In the genomic region with DNA sequence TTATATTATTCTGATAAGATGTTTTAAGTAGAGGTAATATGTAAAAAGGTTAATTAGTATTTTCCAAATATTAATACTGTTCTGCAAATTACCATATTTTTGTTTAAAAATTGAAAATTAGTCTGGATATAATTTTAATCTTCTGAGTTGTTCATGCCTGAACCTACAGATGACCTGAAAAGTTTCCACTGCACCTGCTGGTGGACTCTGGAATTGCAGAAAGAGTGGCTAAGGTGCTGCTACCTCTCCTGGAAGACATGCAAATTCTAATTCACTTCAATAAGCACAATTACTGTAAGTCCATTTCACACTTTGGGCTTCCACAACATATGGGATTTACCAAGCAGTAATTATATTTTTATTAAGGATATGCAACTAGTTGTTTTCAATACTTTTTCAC, we compare ENCODE assay signal across 8 cellular contexts.
DNase-seq lines count a peak whose midpoint lies in the region; ATAC-seq and TF ChIP-seq lines count a peak whose summit lies in the region.

No MANE protein-coding gene starts in this region.

- H3K4me3 ChIP-seq in CD8-positive, alpha-beta T cell (ENCODE audit: low read depth, low read length): no peak overlapping the region

- H3K9me3 Mint-ChIP-seq in CD8-positive, alpha-beta T cell: no peaks in the 10 kb centered on the region
- H3K9me3 Mint-ChIP-seq in activated T-cell treated with anti-CD3 and anti-CD28 coated beads, Interleukin-2, amount 50 U/mL, for 24 hours: no peaks in the 10 kb centered on the region

- ATAC-seq in CD8-positive, alpha-beta T cell: peak; percentile 64
- ATAC-seq in GM19324 (IDR thresholded peaks at IDR 0.05; ENCODE audit: low FRiP score, unreplicated experiment) (peak; percentile 63), HG02840 (IDR thresholded peaks at IDR 0.05; ENCODE audit: low FRiP score, unreplicated experiment) (no peak)

- no peak overlapping the region for H3K27ac ChIP-seq in CD8-positive, alpha-beta T cell (ENCODE audit: low read depth, low read length)

- peak; percentile 90 for TF ChIP-seq CTCF in CD8-positive, alpha-beta T cell (IDR thresholded peaks at IDR 0.05)

- CTCF ChIA-PET in CD8-positive, alpha-beta T cell (lab: Charles Lee): interaction anchor here (1.0 to 1.2 kb wide), 2 partner anchors 11 to 97 kb away, joined by 3 to 4 read pairs; no protein-coding TSS in a partner anchor

- no peak overlapping the region for H3K4me3 Mint-ChIP-seq in CD8-positive, alpha-beta T cell
- H3K4me3 Mint-ChIP-seq in activated T-cell treated with anti-CD3 and anti-CD28 coated beads, Interleukin-2, amount 50 U/mL, for 24 hours: no peak overlapping the region

- no peaks in the 10 kb centered on the region for H3K4me1 ChIP-seq in CD8-positive, alpha-beta T cell (ENCODE audit: insufficient read depth, low read length)

- no peaks in the 10 kb centered on the region for H3K36me3 Mint-ChIP-seq in CD8-positive, alpha-beta T cell
- H3K36me3 Mint-ChIP-seq in activated T-cell treated with anti-CD3 and anti-CD28 coated beads, Interleukin-2, amount 50 U/mL, for 24 hours (ENCODE audit: low read depth): no peaks in the 10 kb centered on the region

- H3K27ac Mint-ChIP-seq in CD8-positive, alpha-beta T cell: no peak overlapping the region
- no peak overlapping the region for H3K27ac Mint-ChIP-seq in activated T-cell treated with anti-CD3 and anti-CD28 coated beads, Interleukin-2, amount 50 U/mL, for 24 hours

- POLR2A ChIA-PET in CD8-positive, alpha-beta T cell (lab: Charles Lee): interaction anchor here (0.9 kb wide), 1 partner anchor 8 kb away, joined by 3 read pairs; no protein-coding TSS in a partner anchor

- H3K4me1 Mint-ChIP-seq in CD8-positive, alpha-beta T cell (ENCODE audit: low read depth): no peaks in the 10 kb centered on the region
- H3K4me1 Mint-ChIP-seq in activated T-cell treated with anti-CD3 and anti-CD28 coated beads, Interleukin-2, amount 50 U/mL, for 24 hours (ENCODE audit: low read depth): no peaks in the 10 kb centered on the region

- peak; percentile 42 to 75 (median 59) for DNase-seq in CD8-positive, alpha-beta T cell
- DNase-seq in NCI-H526 treated with DMSO at 0.1 percent for 48 hours (lab: John Stamatoyannopoulos, UW): peak; percentile 35
- DNase-seq in activated T-cell treated with anti-CD3 and anti-CD28 coated beads, Interleukin-2, amount 50 U/mL, for 24 hours: peak; percentile 68
- DNase-seq in glomerular endothelial cell (ENCODE audit: extremely low read depth, low read depth, low spot score): peak; percentile 16
- DNase-seq in stimulated activated CD4-positive, alpha-beta T cell treated with anti-CD3 and anti-CD28 coated beads, TNF-alpha, amount 100 ng/mL, for 48 hours (ENCODE audit: low read depth in 3 of 3): peak; percentile 17 to 52 (median 48)
- no peak for DNase-seq in NCI-H446 treated with DMSO at 0.1 percent for 48 hours (lab: John Stamatoyannopoulos, UW)

- no peaks in the 10 kb centered on the region for H3K36me3 ChIP-seq in CD8-positive, alpha-beta T cell (ENCODE audit: insufficient read depth, low read length)

- H3K27me3 ChIP-seq in CD8-positive, alpha-beta T cell (ENCODE audit: insufficient read depth, low read length): no peaks in the 10 kb centered on the region

- intact Hi-C loops in CD8-positive, alpha-beta T cell (cut with DNase I, micrococcal nuclease): loop anchor here in 1 of 2 experiments (2.0 kb wide), 1 partner anchor 83 kb away; no protein-coding TSS in a partner anchor

- no peaks in the 10 kb centered on the region for H3K9me3 ChIP-seq in CD8-positive, alpha-beta T cell (ENCODE audit: low read length)

- H3K27me3 Mint-ChIP-seq in CD8-positive, alpha-beta T cell (ENCODE audit: low read depth): peaks cover 8% of the 10 kb centered on the region
- peaks cover 15% of the 10 kb centered on the region for H3K27me3 Mint-ChIP-seq in activated T-cell treated with anti-CD3 and anti-CD28 coated beads, Interleukin-2, amount 50 U/mL, for 24 hours
